In genomic region chr12:51020448-51021182, GRCh38 we compare ENCODE assay signal across 11 cellular contexts. TPM values are rescaled to one million over a fixed set of nuclear protein-coding genes. Genes with fewer than 3 reads are reported as not detected.
DNase-seq lines count a peak whose midpoint lies in the region; TF ChIP-seq lines count a peak whose summit lies in the region.
"Had no signal": no experiment of that assay in that cellular context is flagged by ENCODE, and none has a peak within 500 bp of the region (broad histone marks: within the 10 kb centered on the region; RNA-seq: fewer than 3 reads in every experiment).

No MANE protein-coding gene starts in this region.

- H3K36me3 ChIP-seq in HEK293 (ENCODE audit: control insufficient read depth in 2 of 2, insufficient read depth in 1 of 2, low read length in 2 of 2): no peaks in the 10 kb centered on the region; a peak in 1 of 3 replicates
- H3K36me3 ChIP-seq in trophoblast cell (ENCODE audit: control insufficient read depth in 1 of 2, insufficient read depth in 2 of 2, low read length in 2 of 2): peaks cover 0 to 2% of the 10 kb centered on the region in 2 experiments
- H3K36me3 ChIP-seq: right atrium auricular region had no signal

- no peak overlapping the region for H2BK5ac ChIP-seq in trophoblast cell (ENCODE audit: low read depth, low read length, poor library complexity)

- H3K4me3 ChIP-seq in HEK293 (ENCODE audit: low read depth, low read length) (no peak overlapping the region), trophoblast cell (ENCODE audit: low read depth, low read length) (no peak overlapping the region)
- H3K4me3 ChIP-seq: right atrium auricular region had no signal

- POLR2A ChIA-PET in HEK293 (lab: Yijun Ruan, JAX): no interaction called here

- H3K9ac ChIP-seq in trophoblast cell (ENCODE audit: low read length): no peak overlapping the region

- peak overlapping the region; percentile 47 for H3K4ac ChIP-seq in trophoblast cell (ENCODE audit: low read depth, low read length)

- H3K79me2 ChIP-seq in trophoblast cell (ENCODE audit: control insufficient read depth, insufficient read depth, low read length, poor library complexity): peaks cover 7% of the 10 kb centered on the region

- H3K18ac ChIP-seq in trophoblast cell (ENCODE audit: low read length): no peak overlapping the region

- H4K8ac ChIP-seq in trophoblast cell (ENCODE audit: low read depth, low read length): no peak overlapping the region

- H3K9me3 ChIP-seq in HEK293 (ENCODE audit: control insufficient read depth, insufficient read depth, low read depth, low read length) (no peaks in the 10 kb centered on the region), trophoblast cell (ENCODE audit: insufficient read depth, low read depth, low read length) (no peaks in the 10 kb centered on the region)
- H3K9me3 ChIP-seq: right atrium auricular region had no signal

- TF ChIP-seq CTCF in HEK293 (tag by site-specific recombination; IDR thresholded peaks at IDR 0.05): no peak

- no peak overlapping the region for H2AK5ac ChIP-seq in trophoblast cell (ENCODE audit: low read length)

- H4K91ac ChIP-seq in trophoblast cell (ENCODE audit: low read depth, low read length): no peak overlapping the region

- DNase-seq in NCI-H146 treated with DMSO at 0.1 percent for 48 hours (lab: John Stamatoyannopoulos, UW; ENCODE audit: unreplicated experiment) (peak; percentile 88), trophoblast cell (no peak), NCI-H2029 treated with DMSO at 0.1 percent for 48 hours (lab: John Stamatoyannopoulos, UW) (no peak), NCI-H82 (lab: John Stamatoyannopoulos, UW) (no peak), AG20443 (ENCODE audit: low spot score) (no peak)
- DNase-seq: GOT3, NCI-H187 treated with DMSO at 0.1 percent for 48 hours, T1000 had no signal

- no CpG with 5 or more reads among the region's 7 CpGs for WGBS in trophoblast cell (ENCODE audit: extremely low coverage, insufficient coverage, insufficient read length)

- no peak overlapping the region for H3K23ac ChIP-seq in trophoblast cell (ENCODE audit: low read length)

- no peaks in the 10 kb centered on the region for H3K27me3 ChIP-seq in trophoblast cell (ENCODE audit: insufficient read depth, low read length)
- H3K27me3 ChIP-seq: right atrium auricular region had no signal

- CTCF ChIA-PET in HEK293 (lab: Yijun Ruan, JAX): no interaction called here

- no peak overlapping the region for H2BK120ac ChIP-seq in trophoblast cell (ENCODE audit: insufficient read depth, low read length, poor library complexity)

- no peak overlapping the region for H3K27ac ChIP-seq in HEK293 (ENCODE audit: extremely low read depth, low read depth, low read length)
- peak overlapping the region; percentile 89 for H3K27ac ChIP-seq in angular gyrus (ENCODE audit: low read depth, low read length)
- no peak overlapping the region for H3K27ac ChIP-seq in trophoblast cell (ENCODE audit: low read depth, low read length)

- H2AFZ ChIP-seq in trophoblast cell (ENCODE audit: insufficient read depth, low read length, poor library complexity): no peak overlapping the region

- H3K4me1 ChIP-seq in HEK293 (ENCODE audit: control insufficient read depth, insufficient read depth, low read length) (no peaks in the 10 kb centered on the region), trophoblast cell (ENCODE audit: control insufficient read depth in 1 of 2, insufficient read depth in 2 of 2, low read length in 2 of 2) (peaks cover 4 to 5% of the 10 kb centered on the region in 2 experiments)

- H3K79me1 ChIP-seq in trophoblast cell (ENCODE audit: low read length): peaks cover 7% of the 10 kb centered on the region

- H3K14ac ChIP-seq in trophoblast cell (ENCODE audit: low read length): no peak overlapping the region

- no peak overlapping the region for H4K12ac ChIP-seq in trophoblast cell (ENCODE audit: low read depth, low read length)

- H3K4me2 ChIP-seq in trophoblast cell (ENCODE audit: low read length): no peak overlapping the region

- H2BK12ac ChIP-seq in trophoblast cell (ENCODE audit: low read length): no peak overlapping the region

TF ChIP-seq in HEK293, 187 proteins besides CTCF, POLR2A, EP300 and RAD21:
- TF ChIP-seq ZNF623 (tag by site-specific recombination; IDR thresholded peaks at IDR 0.05) (no peak), ZNF585B (tag by site-specific recombination; IDR thresholded peaks at IDR 0.05) (peak; percentile 48), PRDM10 (tag by site-specific recombination; IDR thresholded peaks at IDR 0.05) (no peak)

RNA-seq across cellular contexts. Expression of gene SLC11A2, which starts 5.6 kb away (rescaled TPM):
- polyA plus RNA-seq in trophoblast cell (2013): 33.1 and 33.8 TPM in 2 replicates

RNA-seq across cellular contexts. Expression of gene LETMD1, which starts 27.5 kb away (rescaled TPM):
- 21.3 TPM in 2 replicates for polyA plus RNA-seq in trophoblast cell (2013)
